In the genomic region with DNA sequence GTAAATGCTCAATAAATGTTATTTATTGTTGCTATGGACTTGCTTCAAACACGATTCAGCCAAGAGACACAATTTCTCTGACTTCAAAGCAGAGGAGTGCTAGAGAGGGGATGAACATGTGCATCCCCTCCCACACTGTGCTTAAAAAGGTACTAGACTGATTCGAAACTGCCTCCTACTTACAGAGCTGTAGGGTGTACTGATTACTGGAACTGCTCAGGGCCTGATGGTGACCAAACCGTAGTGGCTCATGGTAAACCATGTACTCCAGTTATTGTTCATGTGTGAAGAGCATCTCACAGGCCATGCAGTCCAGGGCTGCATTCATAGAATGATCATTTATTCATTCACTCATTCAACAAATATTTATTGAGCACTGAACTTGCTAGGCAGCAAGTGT, we compare ENCODE assay signal across 23 cellular contexts.
DNase-seq lines count a peak whose midpoint lies in the region; ATAC-seq, FAIRE-seq and TF ChIP-seq lines count a peak whose summit lies in the region.
"Had no signal": no experiment of that assay in that cellular context is flagged by ENCODE, and none has a peak within 500 bp of the region (broad histone marks: within the 10 kb centered on the region; RNA-seq: fewer than 3 reads in every experiment).

No MANE protein-coding gene starts in this region.

- H3K27ac ChIP-seq in GM12878 (ENCODE audit: control insufficient read depth, insufficient read depth) (no peak overlapping the region), upper lobe of right lung (no peak overlapping the region)
- H3K27ac ChIP-seq: gastroesophageal sphincter, lower lobe of right lung, prostate gland, uterus had no signal

- 0 out of 4 replicates have a peak, but pooled peaks cover 0 to 3% of the 10 kb centered on the region in 2 experiments for H3K27me3 ChIP-seq in GM12878 (replicated peaks in 1 of 2; ENCODE audit: control insufficient read depth in 2 of 2, insufficient read depth in 2 of 2, low read length in 1 of 2)
- H3K27me3 ChIP-seq in upper lobe of right lung = no peaks in the 10 kb centered on the region
- H3K27me3 ChIP-seq: gastroesophageal sphincter, uterus had no signal

- CTCF ChIA-PET in GM12878 (lab: Yijun Ruan, JAX) = no interaction called here
- CTCF ChIA-PET in activated CD4-positive, alpha-beta T cell treated with anti-CD3 and anti-CD28 coated beads, Interleukin-2, amount 10 ng/mL, durations not matched to agents 7 days and 5 days (lab: Charles Lee) = no interaction called here

- POLR2A ChIA-PET in GM12878 (lab: Charles Lee) = no interaction called here
- POLR2A ChIA-PET in activated CD4-positive, alpha-beta T cell treated with anti-CD3 and anti-CD28 coated beads, Interleukin-2, amount 10 ng/mL, durations not matched to agents 7 days and 5 days (lab: Charles Lee) = no interaction called here

- intact Hi-C loops in GM12878 (cut with micrococcal nuclease; ENCODE audit: unreplicated experiment) (no loop called here), upper lobe of right lung (cut with DNase I) (no loop called here)

- no peak overlapping the region for H3K9ac ChIP-seq in GM12878 (ENCODE audit: control insufficient read depth, insufficient read depth, low read length)

- WGBS in GM12878 (ENCODE audit: insufficient coverage, insufficient replicate concordance, low lambda C conversion rate, missing lambda C conversion rate) = 3% methylated on average over 3 of the region's 3 CpGs

- H3K4me3 ChIP-seq in GM12878 (no peak overlapping the region), upper lobe of right lung (no peak overlapping the region)
- H3K4me3 ChIP-seq: gastroesophageal sphincter, lower lobe of right lung, prostate gland, uterus had no signal

- H3K4me1 ChIP-seq in GM12878 (ENCODE audit: control insufficient read depth, insufficient read depth, low read length) (no peaks in the 10 kb centered on the region), upper lobe of right lung (no peaks in the 10 kb centered on the region)
- H3K4me1 ChIP-seq: gastroesophageal sphincter, lower lobe of right lung, prostate gland, uterus had no signal

- no peak overlapping the region for H3K4me3 Mint-ChIP-seq in activated CD4-positive, alpha-beta T cell treated with anti-CD3 and anti-CD28 coated beads, Interleukin-2, amount 10 ng/mL, durations not matched to agents 7 days and 5 days
- H3K4me3 Mint-ChIP-seq in osteocyte (ENCODE audit: unreplicated experiment) = no peak overlapping the region
- H3K4me3 Mint-ChIP-seq: HFFc6; stimulated activated naive CD8-positive, alpha-beta T cell treated with anti-CD3 and anti-CD28 coated beads, Interleukin-15, Interleukin-2, amounts not matched to agents 100 ng/mL and 50 ng/mL, for 24 hours; T-helper 1 cell treated with Interleukin-12 subunit alpha and Interleukin-12 subunit beta and Interleukin-4 antibody, amounts not matched to agents 30 μg/mL and 1 μg/mL, for 36 hours; WTC11 had no signal

- ATAC-seq in GM18868 (IDR thresholded peaks at IDR 0.05; ENCODE audit: unreplicated experiment) (peak; percentile 53), GM21528 (IDR thresholded peaks at IDR 0.05; ENCODE audit: low FRiP score, unreplicated experiment) (peak; percentile 54), HG03066 (IDR thresholded peaks at IDR 0.05; ENCODE audit: low read depth, unreplicated experiment) (peak; percentile 49), GM12878 (no peak), upper lobe of right lung (no peak)
- ATAC-seq: gastroesophageal sphincter, lower lobe of right lung, WTC11 had no signal

- SMC1A ChIA-PET in GM12878 (lab: Charles Lee; ENCODE audit: uncharacterized antibody, unreplicated experiment) = interaction anchor here (0.9 kb wide), 1 partner anchor 27 kb away, joined by 3 read pairs; no protein-coding TSS in a partner anchor

- no peak for TF ChIP-seq RAD21 in GM12878 (IDR thresholded peaks at IDR 0.05; ENCODE audit: insufficient read depth, low read depth, low read length)

- TF ChIP-seq POLR2A in GM12878 (IDR thresholded peaks at IDR 0.05; ENCODE audit: low read depth, low read length) = no peak

- no peaks in the 10 kb centered on the region for H3K36me3 Mint-ChIP-seq in activated CD4-positive, alpha-beta T cell treated with anti-CD3 and anti-CD28 coated beads, Interleukin-2, amount 10 ng/mL, durations not matched to agents 7 days and 5 days (ENCODE audit: low read depth)
- no peaks in the 10 kb centered on the region for H3K36me3 Mint-ChIP-seq in osteocyte (ENCODE audit: unreplicated experiment)
- H3K36me3 Mint-ChIP-seq: naive B cell, WTC11 had no signal

- no TSS peak for BruUV-seq in GM12878 (replicated peaks; lab: Mats Ljungman, UMichigan)

- no peak for TF ChIP-seq EP300 in GM12878 (IDR thresholded peaks at IDR 0.05; ENCODE audit: borderline replicate concordance in 1 of 2, control insufficient read depth in 1 of 2, low read depth in 2 of 2, low read length in 2 of 2)

- H3K36me3 ChIP-seq in GM12878 (ENCODE audit: control insufficient read depth in 2 of 2, insufficient read depth in 2 of 2, low read length in 1 of 2) (no peaks in the 10 kb centered on the region), upper lobe of right lung (no peaks in the 10 kb centered on the region)
- H3K36me3 ChIP-seq: gastroesophageal sphincter, lower lobe of right lung, prostate gland, uterus had no signal

- in situ Hi-C loops in GM12878 (cut with MboI) = no loop called here

- TF ChIP-seq CTCF in GM12878 (IDR thresholded peaks at IDR 0.05 in 2 of 3, conservative IDR thresholded peaks at IDR 0.05 in 1 of 3; ENCODE audit: control insufficient read depth in 2 of 3, extremely low read depth in 1 of 3, insufficient read depth in 1 of 3, low read depth in 3 of 3, low read length in 3 of 3) (no peak), upper lobe of right lung (IDR thresholded peaks at IDR 0.05) (no peak), osteocyte (IDR thresholded peaks at IDR 0.05) (no peak)

- no peak overlapping the region for H3K4me2 ChIP-seq in GM12878 (ENCODE audit: control insufficient read depth, insufficient read depth)

- no peaks in the 10 kb centered on the region for H3K9me3 ChIP-seq in GM12878 (replicated peaks; ENCODE audit: control insufficient read depth, insufficient read depth, low read length)
- H3K9me3 ChIP-seq in upper lobe of right lung = no peaks in the 10 kb centered on the region
- H3K9me3 ChIP-seq: lower lobe of right lung, prostate gland, uterus had no signal

- H3K9me3 Mint-ChIP-seq in activated CD4-positive, alpha-beta T cell treated with anti-CD3 and anti-CD28 coated beads, Interleukin-2, amount 10 ng/mL, durations not matched to agents 7 days and 5 days = no peaks in the 10 kb centered on the region
- H3K9me3 Mint-ChIP-seq in osteocyte (ENCODE audit: unreplicated experiment) = peaks cover 12% of the 10 kb centered on the region
- H3K9me3 Mint-ChIP-seq: T-helper 1 cell treated with Interleukin-12 subunit alpha and Interleukin-12 subunit beta and Interleukin-4 antibody, amounts not matched to agents 30 μg/mL and 1 μg/mL, for 36 hours had no signal

- RAD21 ChIA-PET in GM12878 (lab: Charles Lee; ENCODE audit: unreplicated experiment) = no interaction called here

- H3K27me3 Mint-ChIP-seq in activated CD4-positive, alpha-beta T cell treated with anti-CD3 and anti-CD28 coated beads, Interleukin-2, amount 10 ng/mL, durations not matched to agents 7 days and 5 days = no peaks in the 10 kb centered on the region
- H3K27me3 Mint-ChIP-seq in osteocyte (ENCODE audit: unreplicated experiment) = no peaks in the 10 kb centered on the region
- H3K27me3 Mint-ChIP-seq: naive B cell; stimulated activated naive CD8-positive, alpha-beta T cell treated with anti-CD3 and anti-CD28 coated beads, Interleukin-15, Interleukin-2, amounts not matched to agents 100 ng/mL and 50 ng/mL, for 24 hours had no signal

- H4K20me1 ChIP-seq in GM12878 (ENCODE audit: control insufficient read depth, insufficient read depth) = no peaks in the 10 kb centered on the region

- H3K79me2 ChIP-seq in GM12878 (ENCODE audit: control insufficient read depth, insufficient read depth, low read length) = no peaks in the 10 kb centered on the region

- DNase-seq in GM12878 (ENCODE audit: low read depth, low spot score) (no peak), middle frontal gyrus (ENCODE audit: extremely low spot score, low spot score) (no peak), upper lobe of right lung (no peak), osteocyte (ENCODE audit: extremely low spot score, unreplicated experiment) (no peak)
- no peak for DNase-seq in activated CD4-positive, alpha-beta T cell treated with anti-CD3 and anti-CD28 coated beads, Interleukin-2, amount 10 ng/mL, durations not matched to agents 7 days and 5 days
- DNase-seq: activated gamma-delta T cell, HFFc6, KG1, lower lobe of right lung, naive B cell, Right ventricle myocardium superior, uterus had no signal

- peak; percentile 41 for FAIRE-seq in GM12878 (lab: Jason Lieb, UNC)
- FAIRE-seq: colon, endothelial cell of umbilical vein, GM12892 had no signal

- H2AFZ ChIP-seq in GM12878 (ENCODE audit: control insufficient read depth, low read depth, low read length) = no peak overlapping the region

- no peak overlapping the region for H3K27ac Mint-ChIP-seq in activated CD4-positive, alpha-beta T cell treated with anti-CD3 and anti-CD28 coated beads, Interleukin-2, amount 10 ng/mL, durations not matched to agents 7 days and 5 days
- no peak overlapping the region for H3K27ac Mint-ChIP-seq in osteocyte (ENCODE audit: unreplicated experiment)
- H3K27ac Mint-ChIP-seq: HFFc6; naive B cell; stimulated activated naive CD8-positive, alpha-beta T cell treated with anti-CD3 and anti-CD28 coated beads, Interleukin-15, Interleukin-2, amounts not matched to agents 100 ng/mL and 50 ng/mL, for 24 hours; T-helper 1 cell treated with Interleukin-12 subunit alpha and Interleukin-12 subunit beta and Interleukin-4 antibody, amounts not matched to agents 30 μg/mL and 1 μg/mL, for 36 hours; WTC11 had no signal

- H3K4me1 Mint-ChIP-seq in activated CD4-positive, alpha-beta T cell treated with anti-CD3 and anti-CD28 coated beads, Interleukin-2, amount 10 ng/mL, durations not matched to agents 7 days and 5 days = no peaks in the 10 kb centered on the region
- H3K4me1 Mint-ChIP-seq in osteocyte (ENCODE audit: unreplicated experiment) = no peaks in the 10 kb centered on the region
- H3K4me1 Mint-ChIP-seq: WTC11 had no signal

TF ChIP-seq in GM12878, 131 proteins besides CTCF, POLR2A, EP300 and RAD21 (continues in another document):
- TF ChIP-seq ZNF24 (IDR thresholded peaks at IDR 0.05) (no peak), BACH1 (IDR thresholded peaks at IDR 0.05; ENCODE audit: borderline replicate concordance) (no peak)

Comparison
In these comparisons a context has a peak if more than half of its experiments do, and no peak if none do; other contexts are left out.
1. ATAC-seq: peak in GM18868 (single experiment), GM21528 (single experiment) and HG03066 (single experiment); none in GM12878 (single experiment) and upper lobe of right lung (single experiment).